Comparison of ENCODE assay signal across 1 cellular context in genomic region chr22:45976351-45977002, GRCh38.
TF ChIP-seq lines count a peak whose summit lies in the region.

No MANE protein-coding gene starts in this region.

TF ChIP-seq in SK-N-SH, 30 proteins besides CTCF, POLR2A, EP300 and RAD21 (continued from another document):
- no peak for TF ChIP-seq TEAD4 (IDR thresholded peaks at IDR 0.05; ENCODE audit: borderline replicate concordance, insufficient read depth)
- no peak for TF ChIP-seq EZH2phosphoT487 (IDR thresholded peaks at IDR 0.05; ENCODE audit: borderline replicate concordance, low read depth)
- no peak for TF ChIP-seq JUND (IDR thresholded peaks at IDR 0.05)
- TF ChIP-seq PBX3 (IDR thresholded peaks at IDR 0.05) = no peak
- no peak for TF ChIP-seq CHD2 (IDR thresholded peaks at IDR 0.05; ENCODE audit: low read length, partially characterized antibody)
- no peak for TF ChIP-seq ELF1 (IDR thresholded peaks at IDR 0.05)
- no peak for TF ChIP-seq YY1 (IDR thresholded peaks at IDR 0.05; ENCODE audit: low read depth)
- no peak for TF ChIP-seq NRF1 (IDR thresholded peaks at IDR 0.05; ENCODE audit: low read depth, low read length)
- no peak for TF ChIP-seq TAF1 (IDR thresholded peaks at IDR 0.05; ENCODE audit: borderline replicate concordance, low read depth, low read length)
- TF ChIP-seq FOXM1 (IDR thresholded peaks at IDR 0.05; ENCODE audit: low read depth) = no peak
- TF ChIP-seq ZBTB33 (IDR thresholded peaks at IDR 0.05; ENCODE audit: borderline replicate concordance, low read depth) = no peak
- no peak for TF ChIP-seq NFIC (IDR thresholded peaks at IDR 0.05; ENCODE audit: borderline replicate concordance)
